In genomic region chr1:30749691-30750583, GRCh38 we compare ENCODE assay signal across 9 cellular contexts. TPM values are rescaled to one million over a fixed set of nuclear protein-coding genes. Genes with fewer than 3 reads are reported as not detected.
A peak's percentile ranks its signal among the peaks of the same experiment; 100 is the strongest.
DNase-seq lines count a peak whose midpoint lies in the region; ATAC-seq and TF ChIP-seq lines count a peak whose summit lies in the region.
"Had no signal": no experiment of that assay in that cellular context is flagged by ENCODE, and none has a peak within 500 bp of the region (broad histone marks: within the 10 kb centered on the region; RNA-seq: fewer than 3 reads in every experiment).

No MANE protein-coding gene starts in this region.

- ATAC-seq in CD4-positive, alpha-beta T cell (ENCODE audit: poor library complexity), result peak; percentile 84
- ATAC-seq in HG03469 (IDR thresholded peaks at IDR 0.05; ENCODE audit: unreplicated experiment), result no peak

- peaks cover 37 to 51% of the 10 kb centered on the region in 2 donors for H3K4me1 ChIP-seq in mucosa of rectum (ENCODE audit: control insufficient read depth in 2 of 2, insufficient read depth in 2 of 2, low read length in 2 of 2)

- peak overlapping the region; percentile 96 for H3K27ac Mint-ChIP-seq in CD4-positive, alpha-beta T cell

- peak overlapping the region; percentile 97 for H3K27ac ChIP-seq in CD4-positive, alpha-beta T cell (ENCODE audit: low read depth, low read length)
- H3K27ac ChIP-seq in mucosa of rectum (ENCODE audit: low read depth in 2 of 2, low read length in 2 of 2), result peak overlapping the region; percentile 47 to 76
- H3K27ac ChIP-seq: PC-9 had no signal

- no peak overlapping the region for H3K9ac ChIP-seq in mucosa of rectum (ENCODE audit: low read depth in 1 of 2, low read length in 2 of 2)

- H3K36me3 ChIP-seq in mucosa of rectum (ENCODE audit: control insufficient read depth in 2 of 2, insufficient read depth in 2 of 2, low read length in 2 of 2), result no peaks in the 10 kb centered on the region

- H3K4me3 Mint-ChIP-seq in CD4-positive, alpha-beta T cell, result peak overlapping the region; percentile 85

- TF ChIP-seq CTCF in CD4-positive, alpha-beta T cell (IDR thresholded peaks at IDR 0.05), result no peak

- intact Hi-C loops in CD4-positive, alpha-beta T cell (cut with DNase I, micrococcal nuclease), result loop anchor here in 1 of 2 experiments (1.0 to 2.0 kb wide), 3 partner anchors 7 to 31 kb away; partner anchors contain the start of gene LAPTM5

- H3K9me3 ChIP-seq in CD4-positive, alpha-beta T cell (ENCODE audit: control insufficient read depth, low read length), result no peaks in the 10 kb centered on the region
- no peaks in the 10 kb centered on the region for H3K9me3 ChIP-seq in mucosa of rectum (ENCODE audit: control insufficient read depth in 2 of 2, low read length in 2 of 2)

- CTCF ChIA-PET in CD4-positive, alpha-beta T cell (lab: Charles Lee), result interaction anchor here (1.0 to 2.8 kb wide), 3 partner anchors 9 to 31 kb away, joined by 3 to 15 read pairs (median 9); no protein-coding TSS in a partner anchor

- peaks cover 100% of the 10 kb centered on the region for H3K4me1 Mint-ChIP-seq in CD4-positive, alpha-beta T cell (ENCODE audit: low read depth)

- peaks cover 69% of the 10 kb centered on the region for H3K36me3 Mint-ChIP-seq in CD4-positive, alpha-beta T cell (ENCODE audit: low read depth)

- peak overlapping the region in 1 of 2 donors; percentile 48 for H3K4me3 ChIP-seq in mucosa of rectum (ENCODE audit: low read length in 2 of 2)
- H3K4me3 ChIP-seq: PC-9 had no signal

- H3K9me3 Mint-ChIP-seq in CD4-positive, alpha-beta T cell, result no peaks in the 10 kb centered on the region

- POLR2A ChIA-PET in CD4-positive, alpha-beta T cell (lab: Charles Lee), result interaction anchor here (0.6 to 13.3 kb wide), 11 partner anchors 8 to 1836 kb away, joined by 3 to 457 read pairs (median 5); partner anchors contain the start of genes EPB41 and LAPTM5

- H3K27me3 ChIP-seq in CD4-positive, alpha-beta T cell (ENCODE audit: control insufficient read depth, insufficient read depth, low read length), result no peaks in the 10 kb centered on the region
- H3K27me3 ChIP-seq in mucosa of rectum (ENCODE audit: control insufficient read depth in 2 of 2, insufficient read depth in 2 of 2, low read length in 2 of 2), result no peaks in the 10 kb centered on the region

- peak; percentile 60 to 93 (median 68) for DNase-seq in CD4-positive, alpha-beta T cell
- peak; percentile 93 for DNase-seq in NAMALWA (ENCODE audit: low spot score)
- DNase-seq in activated T-helper 1 cell treated with Interleukin-2 at 50 U/mL for 16 hours (ENCODE audit: low read depth), result peak; percentile 61
- no peak for DNase-seq in globus pallidus (ENCODE audit: low spot score)
- DNase-seq in nucleus accumbens (lab: John Stamatoyannopoulos, UW), result no peak
- no peak for DNase-seq in GOT3 (lab: John Stamatoyannopoulos, UW)
- DNase-seq: PC-9 had no signal

- no peaks in the 10 kb centered on the region for H3K27me3 Mint-ChIP-seq in CD4-positive, alpha-beta T cell

RNA-seq across cellular contexts. Expression of gene LAPTM5, which starts 7.6 kb away (rescaled TPM):
- total RNA-seq in CD4-positive, alpha-beta T cell, result 100 to 1,000 TPM; 625 to 642 TPM

RNA-seq across cellular contexts. Expression of gene MATN1, which starts 26.6 kb away (rescaled TPM):
- 1 to 10 TPM; 2.5 to 2.7 TPM for total RNA-seq in CD4-positive, alpha-beta T cell

Comparison
In these comparisons a context has a peak if more than half of its experiments do, and no peak if none do; other contexts are left out.
1. DNase-seq: peak in CD4-positive, alpha-beta T cell (10 of 10), NAMALWA (single experiment) and activated T-helper 1 cell treated with Interleukin-2 at 50 U/mL for 16 hours (single experiment); none in globus pallidus (single experiment), nucleus accumbens (0 of 56) and GOT3 (single experiment).